In the genomic region with DNA sequence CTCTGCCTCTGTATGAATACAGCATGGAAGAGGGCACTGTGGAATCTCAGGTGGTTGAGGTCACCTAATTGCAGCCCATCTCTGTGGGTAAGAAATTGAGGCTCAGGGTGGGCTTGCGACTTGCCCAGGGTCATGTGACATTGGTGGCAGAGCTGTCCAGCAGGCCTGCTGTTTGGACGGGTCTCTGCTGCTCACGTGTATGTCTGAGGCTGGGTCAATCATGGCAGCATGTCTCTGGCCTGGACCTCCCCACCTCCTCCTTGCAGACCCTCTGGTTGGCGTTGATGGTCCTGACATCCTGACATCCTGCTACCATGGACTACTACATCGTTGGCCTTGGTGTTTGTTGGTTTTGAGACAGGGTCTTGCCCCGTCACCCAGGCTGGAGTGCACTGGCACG, we compare ENCODE assay signal across 15 cellular contexts.
A peak's percentile ranks its signal among the peaks of the same experiment; 100 is the strongest.
DNase-seq lines count a peak whose midpoint lies in the region; ATAC-seq and TF ChIP-seq lines count a peak whose summit lies in the region.
"Had no signal": no experiment of that assay in that cellular context is flagged by ENCODE, and none has a peak within 500 bp of the region (broad histone marks: within the 10 kb centered on the region; RNA-seq: fewer than 3 reads in every experiment).

No MANE protein-coding gene starts in this region.

- H3K23ac ChIP-seq in neuronal stem cell (ENCODE audit: low read depth, low read length, poor library complexity) = no peak overlapping the region

- no peak for ATAC-seq in right cardiac atrium
- no peak for ATAC-seq in upper lobe of right lung
- ATAC-seq: HCT116 had no signal

- H3K14ac ChIP-seq in neuronal stem cell (ENCODE audit: low read length) = no peak overlapping the region

- H3K4me1 ChIP-seq in left ventricle myocardium inferior (peaks cover 55% of the 10 kb centered on the region), right cardiac atrium (ENCODE audit: control insufficient read depth, insufficient read depth, low read length) (peaks cover 10% of the 10 kb centered on the region), neuronal stem cell (ENCODE audit: control insufficient read depth in 2 of 2, insufficient read depth in 1 of 2, low read depth in 1 of 2, low read length in 2 of 2) (peaks cover 0 to 2% of the 10 kb centered on the region in 2 donors), upper lobe of right lung (no peaks in the 10 kb centered on the region)

- H3K36me3 ChIP-seq in left ventricle myocardium inferior (no peaks in the 10 kb centered on the region), neuronal stem cell (replicated peaks in 1 of 2; ENCODE audit: control insufficient read depth in 2 of 2, insufficient read depth in 2 of 2, low read length in 2 of 2) (no peaks in the 10 kb centered on the region), upper lobe of right lung (no peaks in the 10 kb centered on the region), MG63 (no peaks in the 10 kb centered on the region)

- H3K4me2 ChIP-seq in neuronal stem cell (ENCODE audit: insufficient read depth, low read length, poor library complexity, severe bottlenecking) = no peak overlapping the region

- no peak overlapping the region for H4K91ac ChIP-seq in neuronal stem cell (ENCODE audit: low read depth, low read length, poor library complexity)

- H3K18ac ChIP-seq in neuronal stem cell (ENCODE audit: low read length) = no peak overlapping the region

- H3K4me1 Mint-ChIP-seq in chondrocyte (ENCODE audit: low read depth) = no peaks in the 10 kb centered on the region

- H3K9me3 ChIP-seq in left ventricle myocardium inferior (replicated peaks) = no peaks in the 10 kb centered on the region
- H3K9me3 ChIP-seq in right cardiac atrium (ENCODE audit: control insufficient read depth, low read length) = no peaks in the 10 kb centered on the region
- H3K9me3 ChIP-seq in neuronal stem cell (replicated peaks in 1 of 2; ENCODE audit: control insufficient read depth in 2 of 2, insufficient read depth in 1 of 2, low read depth in 1 of 2, low read length in 2 of 2) = peaks cover 0 to 5% of the 10 kb centered on the region in 2 donors
- H3K9me3 ChIP-seq in upper lobe of right lung = no peaks in the 10 kb centered on the region
- no peaks in the 10 kb centered on the region for H3K9me3 ChIP-seq in MG63
- H3K9me3 ChIP-seq: Caco-2 had no signal

- H3K27ac ChIP-seq in left ventricle myocardium inferior (replicated peaks) = peak overlapping the region; percentile 89
- no peak overlapping the region for H3K27ac ChIP-seq in right cardiac atrium (ENCODE audit: low read length)
- H3K27ac ChIP-seq in neuronal stem cell (replicated peaks; ENCODE audit: low read length) = no peak overlapping the region
- H3K27ac ChIP-seq in upper lobe of right lung = no peak overlapping the region
- H3K27ac ChIP-seq: HL-60 had no signal

- H2AK5ac ChIP-seq in neuronal stem cell (ENCODE audit: low read depth, low read length) = peak overlapping the region; percentile 15

- peak overlapping the region; percentile 9 for H3K9ac ChIP-seq in neuronal stem cell (ENCODE audit: low read depth, low read length, poor library complexity)

- in situ Hi-C loops in GM13976 (cut with MboI; ENCODE audit: low sequenced_read_pairs, unreplicated experiment) = no loop called here

- peaks cover 3% of the 10 kb centered on the region for H3K27me3 Mint-ChIP-seq in chondrocyte (ENCODE audit: low read depth)

- H3K27me3 ChIP-seq in left ventricle myocardium inferior (ENCODE audit: low read depth) (peaks cover 4% of the 10 kb centered on the region), right cardiac atrium (ENCODE audit: control insufficient read depth, insufficient read depth) (no peaks in the 10 kb centered on the region), neuronal stem cell (ENCODE audit: control insufficient read depth in 3 of 3, insufficient read depth in 3 of 3, low read depth in 1 of 3, low read length in 3 of 3) (peaks cover 0 to 65% (median 4%) of the 10 kb centered on the region in 3 experiments), upper lobe of right lung (no peaks in the 10 kb centered on the region), MG63 (no peaks in the 10 kb centered on the region)

- H2BK15ac ChIP-seq in neuronal stem cell (ENCODE audit: low read length) = no peak overlapping the region

- intact Hi-C loops in left ventricle myocardium inferior (cut with micrococcal nuclease) = no loop called here
- intact Hi-C loops in right cardiac atrium (cut with DNase I) = no loop called here
- intact Hi-C loops in upper lobe of right lung (cut with DNase I) = no loop called here

- H3K4me3 Mint-ChIP-seq in chondrocyte (ENCODE audit: unreplicated experiment) = no peak overlapping the region
- H3K4me3 Mint-ChIP-seq: CD14-positive monocyte; CD8-positive, alpha-beta memory T cell had no signal

- H2BK120ac ChIP-seq in neuronal stem cell (ENCODE audit: low read depth, low read length) = no peak overlapping the region

- H3K79me1 ChIP-seq in neuronal stem cell (ENCODE audit: low read depth, low read length) = no peaks in the 10 kb centered on the region

- no peak overlapping the region for H3K4me3 ChIP-seq in left ventricle myocardium inferior
- no peak overlapping the region for H3K4me3 ChIP-seq in right cardiac atrium (ENCODE audit: low read length)
- H3K4me3 ChIP-seq in neuronal stem cell (ENCODE audit: low read length in 2 of 2) = no peak overlapping the region
- H3K4me3 ChIP-seq in upper lobe of right lung = no peak overlapping the region
- no peak overlapping the region for H3K4me3 ChIP-seq in MG63

- no peak overlapping the region for H2BK5ac ChIP-seq in neuronal stem cell (ENCODE audit: low read length)

- no peak overlapping the region for H4K8ac ChIP-seq in neuronal stem cell (ENCODE audit: low read depth, low read length)

- H3K4ac ChIP-seq in neuronal stem cell (ENCODE audit: low read length) = no peak overlapping the region

- no peak for TF ChIP-seq CTCF in left ventricle myocardium inferior (IDR thresholded peaks at IDR 0.05; ENCODE audit: borderline replicate concordance)
- TF ChIP-seq CTCF in chondrocyte (IDR thresholded peaks at IDR 0.05) = no peak
- TF ChIP-seq CTCF in upper lobe of right lung (IDR thresholded peaks at IDR 0.05) = no peak
- TF ChIP-seq CTCF in GM13976 (IDR thresholded peaks at IDR 0.05; ENCODE audit: borderline replicate concordance, control extremely low read depth, extremely low read depth, insufficient read depth, missing control alignments) = no peak

- H3K9me3 Mint-ChIP-seq in chondrocyte (ENCODE audit: low read depth) = no peaks in the 10 kb centered on the region
- H3K9me3 Mint-ChIP-seq: CD8-positive, alpha-beta memory T cell had no signal

- no peaks in the 10 kb centered on the region for H3K36me3 Mint-ChIP-seq in chondrocyte (ENCODE audit: low read depth)
- H3K36me3 Mint-ChIP-seq: CD8-positive, alpha-beta memory T cell had no signal

- H2BK12ac ChIP-seq in neuronal stem cell (ENCODE audit: low read length) = peak overlapping the region; percentile 11

- no peak overlapping the region for H3K27ac Mint-ChIP-seq in chondrocyte (ENCODE audit: unreplicated experiment)
- H3K27ac Mint-ChIP-seq: CD14-positive monocyte; CD8-positive, alpha-beta memory T cell had no signal

- 87% methylated on average over 7 of the region's 7 CpGs for WGBS in right cardiac atrium
- WGBS in neuronal stem cell (ENCODE audit: extremely low coverage in 2 of 2, insufficient read length in 2 of 2, insufficient replicate concordance in 1 of 2), 2 donors = no CpG with 5 or more reads among the region's 7 CpGs

- no peak overlapping the region for H2AFZ ChIP-seq in neuronal stem cell (ENCODE audit: low read length)

- peak; percentile 2 for DNase-seq in left ventricle myocardium inferior
- DNase-seq in right cardiac atrium = no peak
- peak; percentile 35 for DNase-seq in chondrocyte (ENCODE audit: low spot score)
- DNase-seq in neuronal stem cell (ENCODE audit: low spot score) = no peak
- DNase-seq in upper lobe of right lung = peak; percentile 32
- DNase-seq in GM13976 (ENCODE audit: low spot score) = no peak
- DNase-seq in AG08396 (ENCODE audit: low spot score) = no peak
- no peak for DNase-seq in MG63
- DNase-seq: DND-41, GDM1 had no signal

Comparison
In these comparisons a context has a peak if more than half of its experiments do, and no peak if none do; other contexts are left out.
1. DNase-seq: peak in left ventricle myocardium inferior (single experiment), chondrocyte (single experiment) and upper lobe of right lung (single experiment); none in right cardiac atrium (0 of 3), neuronal stem cell (single experiment), GM13976 (single experiment), AG08396 (single experiment) and MG63 (single experiment).